ENCODE assay signal across 8 cellular contexts in genomic region chr15:99371180-99372103, GRCh38.
DNase-seq lines count a peak whose midpoint lies in the region; ATAC-seq and TF ChIP-seq lines count a peak whose summit lies in the region.

No MANE protein-coding gene starts in this region.

- H3K36me3 ChIP-seq in hepatocyte (replicated peaks; ENCODE audit: insufficient read depth, low read depth) = no peaks in the 10 kb centered on the region

- H2AFZ ChIP-seq in hepatocyte = no peak overlapping the region

- peak; percentile 17 for TF ChIP-seq CTCF in GM12873 (IDR thresholded peaks at IDR 0.05; ENCODE audit: insufficient read depth, low read depth, low read length, missing control alignments)
- TF ChIP-seq CTCF in hepatocyte (IDR thresholded peaks at IDR 0.05; ENCODE audit: poor library complexity) = no peak

- 86% methylated on average over 4 of the region's 4 CpGs for WGBS in hepatocyte (ENCODE audit: low lambda C conversion rate, missing lambda C conversion rate)

- DNase-seq in fibroblast of peridontal ligament (ENCODE audit: extremely low read depth) (peak; percentile 75), NCI-H1694 (lab: John Stamatoyannopoulos, UW) (no peak), Ammon's horn (ENCODE audit: low spot score) (no peak), NCI-H1092 (lab: John Stamatoyannopoulos, UW) (no peak), hepatocyte (ENCODE audit: low spot score) (no peak)

- H3K9me3 ChIP-seq in hepatocyte (ENCODE audit: low read depth) = peaks cover 5% of the 10 kb centered on the region

- H3K4me3 ChIP-seq in hepatocyte = no peak overlapping the region

- H3K27me3 ChIP-seq in hepatocyte = no peaks in the 10 kb centered on the region

- no peak overlapping the region for H3K27ac ChIP-seq in hepatocyte

- H4K20me1 ChIP-seq in hepatocyte (ENCODE audit: insufficient read depth, poor library complexity, severe bottlenecking) = no peaks in the 10 kb centered on the region

- H3K4me1 ChIP-seq in hepatocyte (ENCODE audit: insufficient read depth) = no peaks in the 10 kb centered on the region

- peak; percentile 84 for ATAC-seq in GM21381 (IDR thresholded peaks at IDR 0.05; ENCODE audit: unreplicated experiment)
- ATAC-seq in HG03520 (IDR thresholded peaks at IDR 0.05; ENCODE audit: unreplicated experiment) = peak; percentile 75

- no peaks in the 10 kb centered on the region for H3K79me2 ChIP-seq in hepatocyte

- H3K9me2 ChIP-seq in hepatocyte (replicated peaks; ENCODE audit: insufficient read depth) = no peaks in the 10 kb centered on the region

- no peak overlapping the region for H3K4me2 ChIP-seq in hepatocyte
